In the genomic region with DNA sequence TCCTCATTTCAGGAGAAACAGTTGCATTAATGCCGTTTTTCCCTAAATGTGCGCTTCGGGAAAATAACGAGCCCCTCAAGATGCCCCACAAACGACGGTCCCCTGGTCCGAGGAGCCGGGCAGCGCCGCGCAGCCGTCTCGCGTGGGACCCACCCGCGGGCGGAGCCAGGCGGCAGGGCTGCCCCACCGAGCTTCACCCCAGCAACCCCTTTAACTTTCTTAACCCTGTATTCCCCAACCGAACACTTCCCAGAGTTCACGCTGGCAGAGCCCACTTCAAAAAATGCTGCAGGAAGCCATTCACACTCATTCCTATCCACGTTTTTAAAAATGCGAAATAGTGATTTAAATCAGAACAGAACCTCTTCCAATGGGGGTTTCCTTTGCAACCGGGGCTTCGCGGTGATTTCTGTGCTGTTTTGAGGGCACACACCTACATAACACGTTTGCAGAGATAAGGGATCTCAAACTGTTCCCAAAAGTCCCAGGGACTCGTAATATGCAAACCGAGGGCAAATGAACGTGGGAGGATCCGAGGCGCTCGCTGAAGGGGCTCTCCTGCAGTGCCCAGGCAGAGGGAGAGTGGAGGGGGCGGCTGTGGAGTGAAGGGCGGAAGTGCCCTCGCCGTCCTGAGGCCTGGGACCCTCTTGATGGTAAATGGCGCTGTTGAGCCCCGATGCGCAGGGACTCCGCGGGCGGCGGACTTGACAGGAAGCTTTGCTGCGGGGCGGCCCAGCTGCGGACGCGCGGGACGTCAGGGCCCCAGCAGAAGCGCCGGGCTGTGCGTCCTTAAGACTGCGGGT, we compare ENCODE assay signal across 8 cellular contexts.
A peak's percentile ranks its signal among the peaks of the same experiment; 100 is the strongest.
DNase-seq lines count a peak whose midpoint lies in the region; ATAC-seq, FAIRE-seq and TF ChIP-seq lines count a peak whose summit lies in the region.

No MANE protein-coding gene starts in this region.

- no peaks in the 10 kb centered on the region for H3K27me3 ChIP-seq in bronchial epithelial cell (ENCODE audit: control insufficient read depth, insufficient read depth, low read length)

- peak overlapping the region; percentile 89 for H3K4me3 Mint-ChIP-seq in T-helper 17 cell

- no peak for TF ChIP-seq CTCF in bronchial epithelial cell (IDR thresholded peaks at IDR 0.05; ENCODE audit: insufficient read depth, low read length, severe bottlenecking)

- no peaks in the 10 kb centered on the region for H3K36me3 ChIP-seq in bronchial epithelial cell (ENCODE audit: control insufficient read depth, insufficient read depth, low read length)

- H3K4me1 Mint-ChIP-seq in T-helper 17 cell = peaks cover 6% of the 10 kb centered on the region

- H3K4me3 ChIP-seq in bronchial epithelial cell (ENCODE audit: low read depth, low read length) = peak overlapping the region; percentile 28

- intact Hi-C loops in left colon (cut with DNase I, micrococcal nuclease) = no loop called here

- FAIRE-seq in bronchial epithelial cell (lab: Jason Lieb, UNC) = no peak
- FAIRE-seq in RCC 7860 (lab: Jason Lieb, UNC) = no peak

- no peaks in the 10 kb centered on the region for H3K9me3 ChIP-seq in T-helper 17 cell (ENCODE audit: control insufficient read depth, low read length, poor library complexity, severe bottlenecking)

- peak; percentile 80 for ATAC-seq in GM21447 (IDR thresholded peaks at IDR 0.05; ENCODE audit: unreplicated experiment)
- peak; percentile 84 for ATAC-seq in T-helper 17 cell
- ATAC-seq in left colon = peak; percentile 80

- H3K36me3 Mint-ChIP-seq in T-helper 17 cell (ENCODE audit: low read depth) = no peaks in the 10 kb centered on the region

- H3K27me3 Mint-ChIP-seq in T-helper 17 cell = peaks cover 37% of the 10 kb centered on the region

- no peak overlapping the region for H3K27ac Mint-ChIP-seq in T-helper 17 cell

- peak; percentile 56 for DNase-seq in EL
- peak; percentile 34 for DNase-seq in HT1080 (ENCODE audit: low read depth)
- peak in 2 of 3 donors; percentile 6 to 13 for DNase-seq in T-helper 17 cell
- peak; percentile 3 for DNase-seq in bronchial epithelial cell (ENCODE audit: low read depth)
- peak in 1 of 2 donors; percentile 51 for DNase-seq in left colon
- DNase-seq in stimulated activated CD4-positive, alpha-beta T cell treated with anti-CD3 and anti-CD28 coated beads, Interleukin-4, amount 100 ng/mL, for 24 hours = peak; percentile 27
- DNase-seq in RCC 7860 (ENCODE audit: low spot score) = no peak
